Comparison of ENCODE assay signal across 26 cellular contexts in genomic region chr6:20817806-20818320, GRCh38.
A peak's percentile ranks its signal among the peaks of the same experiment; 100 is the strongest.
DNase-seq lines count a peak whose midpoint lies in the region; ATAC-seq, FAIRE-seq and TF ChIP-seq lines count a peak whose summit lies in the region.
"Had no signal": no experiment of that assay in that cellular context is flagged by ENCODE, and none has a peak within 500 bp of the region (broad histone marks: within the 10 kb centered on the region; RNA-seq: fewer than 3 reads in every experiment).

No MANE protein-coding gene starts in this region.

- H3K27ac Mint-ChIP-seq in glutamatergic neuron (ENCODE audit: unreplicated experiment) = peak overlapping the region; percentile 76
- H3K27ac Mint-ChIP-seq: activated CD8-positive, alpha-beta T cell treated with anti-CD3 and anti-CD28 coated beads, Interleukin-2, amount 10 ng/mL, durations not matched to agents 7 days and 5 days; activated naive CD8-positive, alpha-beta T cell treated with anti-CD3 and anti-CD28 coated beads, Interleukin-2, amount 10 ng/mL, durations not matched to agents 7 days and 5 days; stimulated activated naive B cell treated with anti-CD40 and anti-IgM and Interleukin-4, amounts not matched to agents 10 μg/mL and 1 μg/mL and 100 μg/mL, for 72 hours had no signal

- DNase-seq in D721Med (ENCODE audit: insufficient read length, low spot score) (no peak), LHCN-M2 (ENCODE audit: low read depth) (peak; percentile 55), glutamatergic neuron (no peak), NCI-H524 treated with DMSO at 0.1 percent for 48 hours (lab: John Stamatoyannopoulos, UW) (no peak), frontal cortex (ENCODE audit: low spot score in 2 of 2) (no peak)
- DNase-seq: activated CD8-positive, alpha-beta T cell treated with anti-CD3 and anti-CD28 coated beads, Interleukin-2, amount 10 ng/mL, durations not matched to agents 7 days and 5 days; activated effector memory CD4-positive, alpha-beta T cell treated with Interleukin-2 at 50 U/mL for 16 hours; activated naive CD8-positive, alpha-beta T cell treated with anti-CD3 and anti-CD28 coated beads, Interleukin-2, amount 10 ng/mL, durations not matched to agents 7 days and 5 days; activated T-cell treated with anti-CD3 and anti-CD28 coated beads for 4 hours; DMS53; HCEC 1CT; head of caudate nucleus; left cardiac atrium; NCI-H1417 treated with DMSO at 0.1 percent for 48 hours; NCI-H226; NCI-H774; posterior cingulate gyrus; stimulated activated naive B cell treated with anti-CD40 and anti-IgM and Interleukin-4, amounts not matched to agents 10 μg/mL and 1 μg/mL and 100 μg/mL, for 72 hours had no signal

- H3K36me3 Mint-ChIP-seq in glutamatergic neuron (ENCODE audit: unreplicated experiment) = peaks cover 4% of the 10 kb centered on the region

- H3K4me3 Mint-ChIP-seq in glutamatergic neuron (ENCODE audit: unreplicated experiment) = no peak overlapping the region
- H3K4me3 Mint-ChIP-seq: activated CD8-positive, alpha-beta T cell treated with anti-CD3 and anti-CD28 coated beads, Interleukin-2, amount 10 ng/mL, durations not matched to agents 7 days and 5 days; activated naive CD8-positive, alpha-beta T cell treated with anti-CD3 and anti-CD28 coated beads, Interleukin-2, amount 10 ng/mL, durations not matched to agents 7 days and 5 days; neural crest cell; stimulated activated naive B cell treated with anti-CD40 and anti-IgM and Interleukin-4, amounts not matched to agents 10 μg/mL and 1 μg/mL and 100 μg/mL, for 72 hours had no signal

- FAIRE-seq in D721Med (lab: Jason Lieb, UNC) (peak; percentile 72), frontal cortex (lab: Jason Lieb, UNC) (no peak)
- FAIRE-seq: GM19239, K562 had no signal

- TF ChIP-seq CTCF in D721Med (IDR thresholded peaks at IDR 0.05; ENCODE audit: insufficient read depth, missing control alignments) (no peak), VCaP (conservative IDR thresholded peaks at IDR 0.05) (no peak), glutamatergic neuron (IDR thresholded peaks at IDR 0.05; ENCODE audit: partially characterized antibody, unreplicated experiment) (no peak)

- peak overlapping the region; percentile 12 for H3K27ac ChIP-seq in VCaP
- H3K27ac ChIP-seq: SJSA1 had no signal

- H3K27me3 Mint-ChIP-seq in glutamatergic neuron (ENCODE audit: unreplicated experiment) = peaks cover under 1% of the 10 kb centered on the region
- H3K27me3 Mint-ChIP-seq: activated naive CD8-positive, alpha-beta T cell treated with anti-CD3 and anti-CD28 coated beads, Interleukin-2, amount 10 ng/mL, durations not matched to agents 7 days and 5 days; stimulated activated naive B cell treated with anti-CD40 and anti-IgM and Interleukin-4, amounts not matched to agents 10 μg/mL and 1 μg/mL and 100 μg/mL, for 72 hours had no signal

- peaks cover 20% of the 10 kb centered on the region for H3K4me1 Mint-ChIP-seq in glutamatergic neuron (ENCODE audit: low read depth, unreplicated experiment)
- H3K4me1 Mint-ChIP-seq: activated naive CD8-positive, alpha-beta T cell treated with anti-CD3 and anti-CD28 coated beads, Interleukin-2, amount 10 ng/mL, durations not matched to agents 7 days and 5 days; stimulated activated naive B cell treated with anti-CD40 and anti-IgM and Interleukin-4, amounts not matched to agents 10 μg/mL and 1 μg/mL and 100 μg/mL, for 72 hours had no signal

- ATAC-seq in GM18858 (IDR thresholded peaks at IDR 0.05; ENCODE audit: unreplicated experiment) (no peak), HG02798 (IDR thresholded peaks at IDR 0.05; ENCODE audit: poor library complexity, unreplicated experiment) (no peak)
- ATAC-seq: activated CD8-positive, alpha-beta T cell treated with anti-CD3 and anti-CD28 coated beads, Interleukin-2, amount 10 ng/mL, durations not matched to agents 7 days and 5 days; K562; left cardiac atrium; sciatic nerve; stimulated activated naive B cell treated with anti-CD40 and anti-IgM and Interleukin-4, amounts not matched to agents 10 μg/mL and 1 μg/mL and 100 μg/mL, for 72 hours had no signal

- peaks cover 3% of the 10 kb centered on the region for H3K9me3 Mint-ChIP-seq in glutamatergic neuron (ENCODE audit: unreplicated experiment)
